In genomic region chr11:117232022-117232878, GRCh38 we compare ENCODE assay signal across 8 cellular contexts. TPM values are rescaled to one million over a fixed set of nuclear protein-coding genes. Genes with fewer than 3 reads are reported as not detected.
DNase-seq lines count a peak whose midpoint lies in the region; ATAC-seq and TF ChIP-seq lines count a peak whose summit lies in the region.

A gene with protein sequence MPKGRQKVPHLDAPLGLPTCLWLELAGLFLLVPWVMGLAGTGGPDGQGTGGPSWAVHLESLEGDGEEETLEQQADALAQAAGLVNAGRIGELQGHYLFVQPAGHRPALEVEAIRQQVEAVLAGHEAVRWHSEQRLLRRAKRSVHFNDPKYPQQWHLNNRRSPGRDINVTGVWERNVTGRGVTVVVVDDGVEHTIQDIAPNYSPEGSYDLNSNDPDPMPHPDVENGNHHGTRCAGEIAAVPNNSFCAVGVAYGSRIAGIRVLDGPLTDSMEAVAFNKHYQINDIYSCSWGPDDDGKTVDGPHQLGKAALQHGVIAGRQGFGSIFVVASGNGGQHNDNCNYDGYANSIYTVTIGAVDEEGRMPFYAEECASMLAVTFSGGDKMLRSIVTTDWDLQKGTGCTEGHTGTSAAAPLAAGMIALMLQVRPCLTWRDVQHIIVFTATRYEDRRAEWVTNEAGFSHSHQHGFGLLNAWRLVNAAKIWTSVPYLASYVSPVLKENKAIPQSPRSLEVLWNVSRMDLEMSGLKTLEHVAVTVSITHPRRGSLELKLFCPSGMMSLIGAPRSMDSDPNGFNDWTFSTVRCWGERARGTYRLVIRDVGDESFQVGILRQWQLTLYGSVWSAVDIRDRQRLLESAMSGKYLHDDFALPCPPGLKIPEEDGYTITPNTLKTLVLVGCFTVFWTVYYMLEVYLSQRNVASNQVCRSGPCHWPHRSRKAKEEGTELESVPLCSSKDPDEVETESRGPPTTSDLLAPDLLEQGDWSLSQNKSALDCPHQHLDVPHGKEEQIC (minus strand): TSS chr11:117232073. CDS start chr11:117229844, 2,229 bp downstream.
Gene RNF214 (plus strand): TSS chr11:117232671. CDS start chr11:117234273, 1,602 bp downstream.

- H3K36me3 Mint-ChIP-seq in activated T-cell treated with anti-CD3 and anti-CD28 coated beads, Interleukin-2, amount 50 U/mL, for 4 hours (ENCODE audit: insufficient read depth), result peaks cover 21% of the 10 kb centered on the region

- peaks cover 36% of the 10 kb centered on the region for H3K79me2 ChIP-seq in PC-3 (ENCODE audit: low read length)

- H3K4me1 Mint-ChIP-seq in activated T-cell treated with anti-CD3 and anti-CD28 coated beads, Interleukin-2, amount 50 U/mL, for 4 hours (ENCODE audit: low read depth), result peaks cover 40% of the 10 kb centered on the region

- POLR2A ChIA-PET in PC-3 (lab: Charles Lee; ENCODE audit: unreplicated experiment), result no interaction called here

- H3K4me3 Mint-ChIP-seq in activated T-cell treated with anti-CD3 and anti-CD28 coated beads, Interleukin-2, amount 50 U/mL, for 4 hours, result peak within 1 kb of the TSS; percentile 99

- H3F3A ChIP-seq in PC-3 (ENCODE audit: low read length, unreplicated experiment), result no peaks in the 10 kb centered on the region

- intact Hi-C loops in PC-3 (cut with micrococcal nuclease), result loop anchor here (10.0 kb wide), 1 partner anchor 377 kb away; no protein-coding TSS in a partner anchor

- peak within 1 kb of the TSS; percentile 86 for H3K4me3 ChIP-seq in PC-3 (ENCODE audit: low read length)
- peak within 1 kb of the TSS; percentile 80 to 86 for H3K4me3 ChIP-seq in muscle layer of duodenum (ENCODE audit: low read depth in 1 of 2, low read length in 2 of 2)

- CTCF ChIA-PET in PC-3 (lab: Charles Lee), result interaction anchor here (0.6 kb wide), 1 partner anchor 125 kb away, joined by 3 read pairs; no protein-coding TSS in a partner anchor

- peak; percentile 87 for TF ChIP-seq CTCF in PC-3 (conservative IDR thresholded peaks at IDR 0.05; ENCODE audit: low read depth, low read length)

- H3K9me3 ChIP-seq in PC-3 (ENCODE audit: low read length) (no peaks in the 10 kb centered on the region), muscle layer of duodenum (ENCODE audit: control insufficient read depth in 1 of 2, low read length in 2 of 2) (no peaks in the 10 kb centered on the region)

- no peaks in the 10 kb centered on the region for H3K27me3 Mint-ChIP-seq in activated T-cell treated with anti-CD3 and anti-CD28 coated beads, Interleukin-2, amount 50 U/mL, for 4 hours (ENCODE audit: low read depth)

- DNase-seq in COR-L47 (lab: John Stamatoyannopoulos, UW), result peak; percentile 74
- DNase-seq in HT1080 (ENCODE audit: low read depth), result peak; percentile 73
- DNase-seq in PC-3, result peak; percentile 93
- peak; percentile 70 for DNase-seq in activated T-cell treated with anti-CD3 and anti-CD28 coated beads, Interleukin-2, amount 50 U/mL, for 4 hours
- DNase-seq in stimulated activated CD8-positive, alpha-beta memory T cell treated with anti-CD3 and anti-CD28 coated beads, Interleukin-7, amount 100 ng/mL, for 4 hours (ENCODE audit: low read depth in 2 of 2), result peak; percentile 20 to 71

- peak within 1 kb of the TSS; percentile 82 for H3K9ac ChIP-seq in PC-3 (ENCODE audit: low read length)

- BruUV-seq in PC-3 (replicated peaks; lab: Mats Ljungman, UMichigan), result no TSS peak

- peak within 1 kb of the TSS; percentile 99 for H3K4me2 ChIP-seq in PC-3 (ENCODE audit: low read length)

- no peaks in the 10 kb centered on the region for H3K9me2 ChIP-seq in PC-3 (replicated peaks; ENCODE audit: low read length)

- H3K27ac ChIP-seq in PC-3 (ENCODE audit: low read length), result peak within 1 kb of the TSS; percentile 25
- peak within 1 kb of the TSS; percentile 94 for H3K27ac ChIP-seq in muscle layer of duodenum (ENCODE audit: low read length)

- H3K9me3 Mint-ChIP-seq in activated T-cell treated with anti-CD3 and anti-CD28 coated beads, Interleukin-2, amount 50 U/mL, for 4 hours, result no peaks in the 10 kb centered on the region

- H3K36me3 ChIP-seq in PC-3 (ENCODE audit: low read depth, low read length) (peaks cover 7% of the 10 kb centered on the region; the same call in 1 of the 2 replicates), muscle layer of duodenum (ENCODE audit: control insufficient read depth in 1 of 2, insufficient read depth in 2 of 2, low read length in 2 of 2) (peaks cover 26 to 32% of the 10 kb centered on the region in 2 donors)

- peak; percentile 71 for ATAC-seq in GM19463 (IDR thresholded peaks at IDR 0.05; ENCODE audit: unreplicated experiment)
- peak; percentile 78 for ATAC-seq in PC-3
- peak; percentile 78 to 79 for ATAC-seq in activated T-cell treated with anti-CD3 and anti-CD28 coated beads, Interleukin-2, amount 50 U/mL, for 4 hours
- peak; percentile 92 for ATAC-seq in esophagus mucosa

- H4K20me1 ChIP-seq in PC-3 (ENCODE audit: low read length), result no peaks in the 10 kb centered on the region

- H2AFZ ChIP-seq in PC-3 (ENCODE audit: low read length), result peak within 1 kb of the TSS; percentile 97

- no peaks in the 10 kb centered on the region for H3K27me3 ChIP-seq in PC-3 (ENCODE audit: low read length)
- H3K27me3 ChIP-seq in muscle layer of duodenum (ENCODE audit: low read depth, low read length), result no peaks in the 10 kb centered on the region

- peaks cover 23% of the 10 kb centered on the region for H3K4me1 ChIP-seq in PC-3 (ENCODE audit: insufficient read depth, low read length)
- H3K4me1 ChIP-seq in muscle layer of duodenum (ENCODE audit: control insufficient read depth in 1 of 2, insufficient read depth in 2 of 2, low read length in 2 of 2), result peaks cover 20 to 35% of the 10 kb centered on the region in 2 donors

RNA-seq across cellular contexts. Expression of the first gene that starts in this region (rescaled TPM):
- total RNA-seq in HT1080 (2014; rRNA removed; shearing (Covaris generic)), result 39.6 and 45.7 TPM in 2 replicates
- polyA plus RNA-seq in HT1080 (2015; cell fraction: cytosol; rRNA removed), result 23.4 and 26.4 TPM in 2 replicates
- polyA plus RNA-seq in HT1080 (2015; cell fraction: nucleus; rRNA removed), result 62.4 and 77.0 TPM in 2 replicates
- total RNA-seq in PC-3 (2014; rRNA removed) (43.6 and 55.1 TPM in 2 replicates), esophagus mucosa (44.4 TPM)
- 100 to 1,000 TPM; 112 to 139 (median 123) TPM for total RNA-seq in activated T-cell treated with anti-CD3 and anti-CD28 coated beads, Interleukin-2, amount 50 U/mL, for 4 hours

RNA-seq across cellular contexts. Expression of gene RNF214, which starts in this region (rescaled TPM):
- 7.5 and 9.3 TPM in 2 replicates for total RNA-seq in HT1080 (2014; rRNA removed; shearing (Covaris generic))
- polyA plus RNA-seq in HT1080 (2015; cell fraction: cytosol; rRNA removed), result 13.8 and 15.5 TPM in 2 replicates
- 24.4 and 28.0 TPM in 2 replicates for polyA plus RNA-seq in HT1080 (2015; cell fraction: nucleus; rRNA removed)
- 7.4 TPM in 2 replicates for total RNA-seq in PC-3 (2014; rRNA removed)
- total RNA-seq in activated T-cell treated with anti-CD3 and anti-CD28 coated beads, Interleukin-2, amount 50 U/mL, for 4 hours, result 10 to 100 TPM; 16.2 to 17.9 (median 16.9) TPM
- 13.7 TPM for total RNA-seq in esophagus mucosa

Comparison
In these comparisons a context has a peak if more than half of its experiments do, and no peak if none do; other contexts are left out.
1. Peak in every context shown above with its lines: DNase-seq, ATAC-seq, H3K4me3 ChIP-seq and H3K27ac ChIP-seq.